ENCODE assay signal across 1 cellular context in the genomic region with DNA sequence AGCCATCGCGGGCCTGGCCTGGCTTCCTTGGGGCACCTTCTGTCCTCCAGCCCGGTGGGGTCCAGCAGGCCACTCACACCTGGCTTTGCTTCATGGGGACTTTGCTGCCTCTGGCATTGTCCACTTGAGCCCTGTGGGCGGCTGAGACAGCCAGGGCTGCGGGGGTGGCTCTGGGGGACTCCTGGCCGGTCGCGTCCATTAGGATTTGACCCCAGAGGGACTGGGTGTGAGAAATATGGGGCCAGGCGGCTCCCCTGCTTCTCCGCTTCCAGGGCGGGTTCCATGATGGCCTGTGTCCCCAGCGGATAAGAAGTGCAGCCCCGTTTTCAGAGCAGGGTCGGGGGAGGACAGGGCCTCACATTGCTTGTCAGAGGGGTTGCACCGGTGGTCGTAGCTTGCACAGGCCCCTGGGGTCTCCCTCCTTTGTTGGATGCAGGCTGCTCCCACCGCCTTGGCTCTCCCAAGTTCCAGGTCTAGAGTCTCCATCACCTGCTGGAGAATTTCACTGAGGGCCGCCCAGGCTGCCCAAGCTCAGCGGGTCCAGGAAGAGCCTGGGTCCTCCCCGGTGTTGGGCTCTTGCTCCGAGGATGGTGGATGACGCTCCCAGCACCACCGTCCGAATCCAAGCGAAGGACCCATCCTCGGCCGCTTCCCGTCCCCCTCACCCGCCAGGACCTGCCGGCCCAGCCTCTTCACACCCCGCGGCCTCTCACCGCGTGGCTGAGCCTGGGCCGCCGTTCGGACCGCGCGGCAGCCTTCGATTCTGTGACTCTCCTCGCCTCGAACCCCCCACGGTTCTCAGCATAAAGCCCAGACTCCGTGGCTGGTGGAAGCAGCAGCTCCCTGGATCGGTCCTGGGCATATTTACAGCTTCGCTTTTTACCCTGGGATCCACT.
TF ChIP-seq lines count a peak whose summit lies in the region.

No MANE protein-coding gene starts in this region.

TF ChIP-seq in GM23338, 12 proteins besides CTCF, POLR2A, EP300 and RAD21 (continued from another document):
- TF ChIP-seq, protein P1, sequence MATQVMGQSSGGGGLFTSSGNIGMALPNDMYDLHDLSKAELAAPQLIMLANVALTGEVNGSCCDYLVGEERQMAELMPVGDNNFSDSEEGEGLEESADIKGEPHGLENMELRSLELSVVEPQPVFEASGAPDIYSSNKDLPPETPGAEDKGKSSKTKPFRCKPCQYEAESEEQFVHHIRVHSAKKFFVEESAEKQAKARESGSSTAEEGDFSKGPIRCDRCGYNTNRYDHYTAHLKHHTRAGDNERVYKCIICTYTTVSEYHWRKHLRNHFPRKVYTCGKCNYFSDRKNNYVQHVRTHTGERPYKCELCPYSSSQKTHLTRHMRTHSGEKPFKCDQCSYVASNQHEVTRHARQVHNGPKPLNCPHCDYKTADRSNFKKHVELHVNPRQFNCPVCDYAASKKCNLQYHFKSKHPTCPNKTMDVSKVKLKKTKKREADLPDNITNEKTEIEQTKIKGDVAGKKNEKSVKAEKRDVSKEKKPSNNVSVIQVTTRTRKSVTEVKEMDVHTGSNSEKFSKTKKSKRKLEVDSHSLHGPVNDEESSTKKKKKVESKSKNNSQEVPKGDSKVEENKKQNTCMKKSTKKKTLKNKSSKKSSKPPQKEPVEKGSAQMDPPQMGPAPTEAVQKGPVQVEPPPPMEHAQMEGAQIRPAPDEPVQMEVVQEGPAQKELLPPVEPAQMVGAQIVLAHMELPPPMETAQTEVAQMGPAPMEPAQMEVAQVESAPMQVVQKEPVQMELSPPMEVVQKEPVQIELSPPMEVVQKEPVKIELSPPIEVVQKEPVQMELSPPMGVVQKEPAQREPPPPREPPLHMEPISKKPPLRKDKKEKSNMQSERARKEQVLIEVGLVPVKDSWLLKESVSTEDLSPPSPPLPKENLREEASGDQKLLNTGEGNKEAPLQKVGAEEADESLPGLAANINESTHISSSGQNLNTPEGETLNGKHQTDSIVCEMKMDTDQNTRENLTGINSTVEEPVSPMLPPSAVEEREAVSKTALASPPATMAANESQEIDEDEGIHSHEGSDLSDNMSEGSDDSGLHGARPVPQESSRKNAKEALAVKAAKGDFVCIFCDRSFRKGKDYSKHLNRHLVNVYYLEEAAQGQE (IDR thresholded peaks at IDR 0.05; ENCODE audit: unreplicated experiment), result no peak
- no peak for TF ChIP-seq CREB1 (CRISPR knock-in tag; IDR thresholded peaks at IDR 0.05; ENCODE audit: low read depth)
- no peak for TF ChIP-seq EZH2phosphoT487 (IDR thresholded peaks at IDR 0.05; ENCODE audit: unreplicated experiment)
- no peak for TF ChIP-seq NANOG (IDR thresholded peaks at IDR 0.05; ENCODE audit: borderline replicate concordance)
- TF ChIP-seq, protein P2, sequence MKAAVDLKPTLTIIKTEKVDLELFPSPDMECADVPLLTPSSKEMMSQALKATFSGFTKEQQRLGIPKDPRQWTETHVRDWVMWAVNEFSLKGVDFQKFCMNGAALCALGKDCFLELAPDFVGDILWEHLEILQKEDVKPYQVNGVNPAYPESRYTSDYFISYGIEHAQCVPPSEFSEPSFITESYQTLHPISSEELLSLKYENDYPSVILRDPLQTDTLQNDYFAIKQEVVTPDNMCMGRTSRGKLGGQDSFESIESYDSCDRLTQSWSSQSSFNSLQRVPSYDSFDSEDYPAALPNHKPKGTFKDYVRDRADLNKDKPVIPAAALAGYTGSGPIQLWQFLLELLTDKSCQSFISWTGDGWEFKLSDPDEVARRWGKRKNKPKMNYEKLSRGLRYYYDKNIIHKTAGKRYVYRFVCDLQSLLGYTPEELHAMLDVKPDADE (IDR thresholded peaks at IDR 0.05), result no peak
- TF ChIP-seq, protein P3, sequence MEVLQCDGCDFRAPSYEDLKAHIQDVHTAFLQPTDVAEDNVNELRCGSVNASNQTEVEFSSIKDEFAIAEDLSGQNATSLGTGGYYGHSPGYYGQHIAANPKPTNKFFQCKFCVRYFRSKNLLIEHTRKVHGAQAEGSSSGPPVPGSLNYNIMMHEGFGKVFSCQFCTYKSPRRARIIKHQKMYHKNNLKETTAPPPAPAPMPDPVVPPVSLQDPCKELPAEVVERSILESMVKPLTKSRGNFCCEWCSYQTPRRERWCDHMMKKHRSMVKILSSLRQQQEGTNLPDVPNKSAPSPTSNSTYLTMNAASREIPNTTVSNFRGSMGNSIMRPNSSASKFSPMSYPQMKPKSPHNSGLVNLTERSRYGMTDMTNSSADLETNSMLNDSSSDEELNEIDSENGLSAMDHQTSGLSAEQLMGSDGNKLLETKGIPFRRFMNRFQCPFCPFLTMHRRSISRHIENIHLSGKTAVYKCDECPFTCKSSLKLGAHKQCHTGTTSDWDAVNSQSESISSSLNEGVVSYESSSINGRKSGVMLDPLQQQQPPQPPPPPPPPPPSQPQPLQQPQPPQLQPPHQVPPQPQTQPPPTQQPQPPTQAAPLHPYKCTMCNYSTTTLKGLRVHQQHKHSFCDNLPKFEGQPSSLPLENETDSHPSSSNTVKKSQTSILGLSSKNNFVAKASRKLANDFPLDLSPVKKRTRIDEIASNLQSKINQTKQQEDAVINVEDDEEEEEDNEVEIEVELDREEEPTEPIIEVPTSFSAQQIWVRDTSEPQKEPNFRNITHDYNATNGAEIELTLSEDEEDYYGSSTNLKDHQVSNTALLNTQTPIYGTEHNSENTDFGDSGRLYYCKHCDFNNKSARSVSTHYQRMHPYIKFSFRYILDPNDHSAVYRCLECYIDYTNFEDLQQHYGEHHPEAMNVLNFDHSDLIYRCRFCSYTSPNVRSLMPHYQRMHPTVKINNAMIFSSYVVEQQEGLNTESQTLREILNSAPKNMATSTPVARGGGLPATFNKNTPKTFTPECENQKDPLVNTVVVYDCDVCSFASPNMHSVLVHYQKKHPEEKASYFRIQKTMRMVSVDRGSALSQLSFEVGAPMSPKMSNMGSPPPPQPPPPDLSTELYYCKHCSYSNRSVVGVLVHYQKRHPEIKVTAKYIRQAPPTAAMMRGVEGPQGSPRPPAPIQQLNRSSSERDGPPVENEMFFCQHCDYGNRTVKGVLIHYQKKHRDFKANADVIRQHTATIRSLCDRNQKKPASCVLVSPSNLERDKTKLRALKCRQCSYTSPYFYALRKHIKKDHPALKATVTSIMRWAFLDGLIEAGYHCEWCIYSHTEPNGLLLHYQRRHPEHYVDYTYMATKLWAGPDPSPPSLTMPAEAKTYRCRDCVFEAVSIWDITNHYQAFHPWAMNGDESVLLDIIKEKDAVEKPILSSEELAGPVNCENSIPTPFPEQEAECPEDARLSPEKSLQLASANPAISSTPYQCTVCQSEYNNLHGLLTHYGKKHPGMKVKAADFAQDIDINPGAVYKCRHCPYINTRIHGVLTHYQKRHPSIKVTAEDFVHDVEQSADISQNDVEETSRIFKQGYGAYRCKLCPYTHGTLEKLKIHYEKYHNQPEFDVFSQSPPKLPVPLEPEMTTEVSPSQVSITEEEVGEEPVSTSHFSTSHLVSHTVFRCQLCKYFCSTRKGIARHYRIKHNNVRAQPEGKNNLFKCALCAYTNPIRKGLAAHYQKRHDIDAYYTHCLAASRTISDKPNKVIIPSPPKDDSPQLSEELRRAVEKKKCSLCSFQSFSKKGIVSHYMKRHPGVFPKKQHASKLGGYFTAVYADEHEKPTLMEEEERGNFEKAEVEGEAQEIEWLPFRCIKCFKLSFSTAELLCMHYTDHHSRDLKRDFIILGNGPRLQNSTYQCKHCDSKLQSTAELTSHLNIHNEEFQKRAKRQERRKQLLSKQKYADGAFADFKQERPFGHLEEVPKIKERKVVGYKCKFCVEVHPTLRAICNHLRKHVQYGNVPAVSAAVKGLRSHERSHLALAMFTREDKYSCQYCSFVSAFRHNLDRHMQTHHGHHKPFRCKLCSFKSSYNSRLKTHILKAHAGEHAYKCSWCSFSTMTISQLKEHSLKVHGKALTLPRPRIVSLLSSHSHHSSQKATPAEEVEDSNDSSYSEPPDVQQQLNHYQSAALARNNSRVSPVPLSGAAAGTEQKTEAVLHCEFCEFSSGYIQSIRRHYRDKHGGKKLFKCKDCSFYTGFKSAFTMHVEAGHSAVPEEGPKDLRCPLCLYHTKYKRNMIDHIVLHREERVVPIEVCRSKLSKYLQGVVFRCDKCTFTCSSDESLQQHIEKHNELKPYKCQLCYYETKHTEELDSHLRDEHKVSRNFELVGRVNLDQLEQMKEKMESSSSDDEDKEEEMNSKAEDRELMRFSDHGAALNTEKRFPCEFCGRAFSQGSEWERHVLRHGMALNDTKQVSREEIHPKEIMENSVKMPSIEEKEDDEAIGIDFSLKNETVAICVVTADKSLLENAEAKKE (CRISPR knock-in tag; IDR thresholded peaks at IDR 0.05), result no peak
